8 cellular contexts compared by ENCODE assay signal in the genomic region with DNA sequence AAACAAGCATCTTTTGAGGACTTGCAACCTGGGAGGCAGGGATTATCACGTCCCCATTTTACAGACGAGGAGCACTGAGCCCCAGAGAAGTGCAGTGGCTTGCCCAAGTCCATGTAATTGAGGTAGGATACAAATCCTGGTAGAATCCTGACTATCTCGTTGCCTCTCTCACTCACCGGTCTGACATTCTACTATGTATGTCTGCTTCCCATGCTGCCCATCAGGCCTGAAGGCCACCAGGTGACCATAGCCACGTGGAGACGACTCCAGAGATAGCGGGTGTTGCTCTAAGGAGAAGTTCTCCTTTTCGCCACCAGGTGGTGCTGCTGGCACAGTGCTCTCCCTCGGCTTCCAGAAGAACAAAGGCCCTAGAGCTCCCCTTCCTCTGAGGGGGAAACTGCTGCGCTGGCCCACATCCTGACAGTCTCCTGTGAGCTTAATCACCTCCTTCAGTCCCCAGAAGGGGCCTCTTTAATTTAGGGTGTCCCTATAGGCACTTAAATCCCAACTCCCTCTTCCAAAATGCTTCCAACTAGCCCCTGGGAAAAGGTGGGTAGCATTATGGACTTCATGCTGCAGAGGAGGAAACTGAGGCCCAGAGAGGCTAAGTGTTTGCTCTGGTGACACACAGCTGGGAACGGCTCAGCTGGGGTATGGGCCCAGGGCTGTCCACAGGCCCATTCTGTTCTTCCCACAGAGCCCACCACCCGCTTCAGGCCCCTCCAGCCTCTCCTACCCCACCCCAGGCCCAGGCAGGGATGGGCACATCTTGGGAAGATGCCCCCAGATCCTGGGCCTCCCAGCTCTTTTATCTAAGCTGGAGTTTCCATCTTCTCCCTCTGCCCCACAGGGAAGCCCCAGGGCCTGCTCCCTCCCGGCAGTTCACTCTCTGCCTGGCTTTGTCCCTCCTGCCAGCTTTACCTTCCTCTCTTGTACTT. TPM values are rescaled to one million over a fixed set of nuclear protein-coding genes. Genes with fewer than 3 reads are reported as not detected.
DNase-seq lines count a peak whose midpoint lies in the region; ATAC-seq and TF ChIP-seq lines count a peak whose summit lies in the region.

No MANE protein-coding gene starts in this region.

- H3K27ac ChIP-seq in 22Rv1 (no peak overlapping the region), coronary artery (no peak overlapping the region), right lobe of liver (no peak overlapping the region)

- H3K4me1 ChIP-seq in right lobe of liver = no peaks in the 10 kb centered on the region

- H3K9me3 ChIP-seq in right lobe of liver = no peaks in the 10 kb centered on the region

- H3K4me3 ChIP-seq in coronary artery (no peak overlapping the region), right lobe of liver (no peak overlapping the region)

- no peaks in the 10 kb centered on the region for H3K36me3 ChIP-seq in right lobe of liver

- ATAC-seq in GM18498 (IDR thresholded peaks at IDR 0.05; ENCODE audit: unreplicated experiment) (peak; percentile 75), HG03342 (IDR thresholded peaks at IDR 0.05; ENCODE audit: unreplicated experiment) (peak; percentile 58), right lobe of liver (peak; percentile 86 to 95 (median 93))

- 16% methylated on average over 10 of the region's 13 CpGs for WGBS in right lobe of liver (ENCODE audit: insufficient coverage, low coverage, low lambda C conversion rate, missing lambda C conversion rate)

- TF ChIP-seq CTCF in 22Rv1 (IDR thresholded peaks at IDR 0.05) (peak; percentile 97), coronary artery (IDR thresholded peaks at IDR 0.05) (peak; percentile 98), right lobe of liver (IDR thresholded peaks at IDR 0.05) (peak; percentile 97 to 99 (median 98))

- intact Hi-C loops in right lobe of liver (cut with DNase I) = loop anchor here in 1 of 2 donors (5.0 kb wide), 2 partner anchors 62 to 112 kb away; no protein-coding TSS in a partner anchor

- H3K27me3 ChIP-seq in right lobe of liver = no peaks in the 10 kb centered on the region

- TF ChIP-seq POLR2A in right lobe of liver (IDR thresholded peaks at IDR 0.05) = no peak

- DNase-seq in NCI-H446 treated with DMSO at 0.1 percent for 48 hours (lab: John Stamatoyannopoulos, UW) = peak; percentile 52
- peak; percentile 78 to 87 for DNase-seq in activated CD4-positive, alpha-beta T cell treated with anti-CD3 and anti-CD28 coated beads for 4 hours
- no peak for DNase-seq in coronary artery (ENCODE audit: low spot score)
- DNase-seq in right lobe of liver = peak; percentile 74 to 83 (median 82)
- peak; percentile 78 to 84 (median 78) for DNase-seq in stimulated activated CD4-positive, alpha-beta T cell treated with anti-CD3 and anti-CD28 coated beads, TNF-alpha, amount 100 ng/mL, for 24 hours (ENCODE audit: low read depth in 3 of 3)

RNA-seq across cellular contexts. Expression of gene SLC34A1, which starts 6.4 kb away (rescaled TPM):
- 1 to 10 TPM in 3 of 6 experiments, under 1 TPM in 2, not detected in 1; 0.12 to 5.3 (median 1.6) TPM for total RNA-seq in right lobe of liver

RNA-seq across cellular contexts. Expression of gene PFN3, which starts 9.8 kb away (rescaled TPM):
- not detected for total RNA-seq in right lobe of liver

RNA-seq across cellular contexts. Expression of gene F12, which starts 18.7 kb away (rescaled TPM):
- 100 to 1,000 TPM; 236 to 518 (median 365) TPM for total RNA-seq in right lobe of liver

RNA-seq across cellular contexts. Expression of gene RGS14, which starts 32.9 kb away (rescaled TPM):
- total RNA-seq in right lobe of liver = 10 to 100 TPM; 29.2 to 43.1 (median 35.2) TPM

RNA-seq across cellular contexts. Expression of gene GRK6, which starts 35.8 kb away (rescaled TPM):
- 10 to 100 TPM in 3 of 6 experiments, 1 to 10 TPM in 3; 6.1 to 10.8 (median 10.0) TPM for total RNA-seq in right lobe of liver
